9 cellular contexts compared by ENCODE assay signal in genomic region chr4:67447873-67448272, GRCh38.
"Had no signal": no experiment of that assay in that cellular context is flagged by ENCODE, and none has a peak within 500 bp of the region (broad histone marks: within the 10 kb centered on the region; RNA-seq: fewer than 3 reads in every experiment).

No MANE protein-coding gene starts in this region.

- H3K27ac ChIP-seq: HL-60, KMS-11 had no signal

- H3K27ac Mint-ChIP-seq: IgD-negative memory B cell had no signal

- H3K4me2 ChIP-seq: KMS-11 had no signal

- FAIRE-seq: HepG2, HTR-8/SVneo had no signal

- DNase-seq: IMR-90, Karpas-422, KBM-7, KG1 had no signal

- ATAC-seq: HepG2 had no signal

- H3K4me1 Mint-ChIP-seq: IgD-negative memory B cell had no signal

- H3K4me3 Mint-ChIP-seq: IgD-negative memory B cell had no signal

- H3K9ac ChIP-seq: KMS-11 had no signal

- H3K27me3 Mint-ChIP-seq: IgD-negative memory B cell had no signal
